ENCODE assay signal across 11 cellular contexts in the genomic region with DNA sequence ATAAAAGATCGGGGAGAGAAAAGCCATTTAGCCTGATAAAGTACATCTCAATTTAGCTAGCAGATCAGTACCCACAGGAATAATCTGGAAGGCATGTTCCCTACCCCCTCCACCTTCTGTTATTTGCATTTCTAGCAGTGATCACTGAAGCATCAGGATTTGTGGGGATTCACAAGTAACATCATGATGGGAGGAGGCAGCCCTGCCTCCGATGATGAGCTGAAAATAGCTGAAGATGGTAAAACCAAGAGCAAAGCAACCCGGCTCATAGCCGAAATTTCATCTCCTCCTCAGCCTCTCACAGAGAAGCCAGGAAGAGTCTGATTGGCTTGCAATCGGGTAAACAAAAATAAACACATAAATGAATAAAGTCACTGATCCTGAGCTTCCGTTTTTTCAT. TPM values are rescaled to one million over a fixed set of nuclear protein-coding genes. Genes with fewer than 3 reads are reported as not detected.
DNase-seq lines count a peak whose midpoint lies in the region; ATAC-seq, FAIRE-seq and TF ChIP-seq lines count a peak whose summit lies in the region.
"Had no signal": no experiment of that assay in that cellular context is flagged by ENCODE, and none has a peak within 500 bp of the region (broad histone marks: within the 10 kb centered on the region; RNA-seq: fewer than 3 reads in every experiment).

No MANE protein-coding gene starts in this region.

- H3K9ac ChIP-seq in BLaER1 treated with 17β-estradiol and CSF1 and Interleukin-3, amounts not matched to agents 10 nM and 100 nM, result peak overlapping the region; percentile 85 to 91 (median 89)
- no peak overlapping the region for H3K9ac ChIP-seq in HCT116 (ENCODE audit: low read length)

- TF ChIP-seq RAD21 in HCT116 (IDR thresholded peaks at IDR 0.05; ENCODE audit: low read depth), result no peak

- no peak overlapping the region for H2AFZ ChIP-seq in HCT116 (ENCODE audit: low read depth, low read length, poor library complexity, severe bottlenecking)

- peak; percentile 21 for FAIRE-seq in islet of Langerhans (lab: Jason Lieb, UNC)

- CTCF ChIA-PET in HCT116 (lab: Charles Lee), result no interaction called here
- CTCF ChIA-PET in activated CD4-positive, alpha-beta memory T cell treated with anti-CD3 and anti-CD28 coated beads for 36 hours (lab: Charles Lee), result no interaction called here

- POLR2A ChIA-PET in HCT116 (lab: Charles Lee), result no interaction called here
- POLR2A ChIA-PET in activated CD4-positive, alpha-beta memory T cell treated with anti-CD3 and anti-CD28 coated beads for 36 hours (lab: Charles Lee), result interaction anchor here (0.6 kb wide), 1 partner anchor 66 kb away, joined by 4 read pairs; no protein-coding TSS in a partner anchor

- peaks cover 59% of the 10 kb centered on the region for H3K79me2 ChIP-seq in HCT116 (ENCODE audit: insufficient read depth, low read length)

- peaks cover 2% of the 10 kb centered on the region for H3K9me3 Mint-ChIP-seq in activated CD4-positive, alpha-beta memory T cell treated with anti-CD3 and anti-CD28 coated beads for 36 hours

- H3K4me2 ChIP-seq in BLaER1 treated with 17β-estradiol and CSF1 and Interleukin-3, amounts not matched to agents 10 nM and 100 nM, result peak overlapping the region; percentile 82 to 98 (median 93)
- H3K4me2 ChIP-seq in HCT116 (ENCODE audit: low read length), result peak overlapping the region; percentile 100

- H3K27me3 ChIP-seq in BLaER1 treated with 17β-estradiol and CSF1 and Interleukin-3, amounts not matched to agents 10 nM and 100 nM, result peaks cover 0 to 4% (median 0%) of the 10 kb centered on the region in 11 experiments; a peak in 1 of 22 replicates
- H3K27me3 ChIP-seq in HCT116 (ENCODE audit: insufficient read depth, low read length) (no peaks in the 10 kb centered on the region), sigmoid colon (no peaks in the 10 kb centered on the region)
- H3K27me3 ChIP-seq: upper lobe of left lung had no signal

- TF ChIP-seq CTCF in HCT116 (IDR thresholded peaks at IDR 0.05 in 2 of 3, conservative IDR thresholded peaks at IDR 0.05 in 1 of 3; ENCODE audit: borderline replicate concordance in 1 of 3, insufficient read depth in 1 of 3, low read depth in 2 of 3, low read length in 2 of 3) (no peak), sigmoid colon (IDR thresholded peaks at IDR 0.05) (no peak)

- peaks cover 60% of the 10 kb centered on the region for H3K4me1 Mint-ChIP-seq in activated CD4-positive, alpha-beta memory T cell treated with anti-CD3 and anti-CD28 coated beads for 36 hours (ENCODE audit: low read depth)

- H3K27me3 Mint-ChIP-seq in activated CD4-positive, alpha-beta memory T cell treated with anti-CD3 and anti-CD28 coated beads for 36 hours, result peaks cover 7% of the 10 kb centered on the region

- peak overlapping the region; percentile 34 for H3K27ac Mint-ChIP-seq in activated CD4-positive, alpha-beta memory T cell treated with anti-CD3 and anti-CD28 coated beads for 36 hours

- H3K9me2 ChIP-seq in HCT116 (ENCODE audit: insufficient read depth), result no peaks in the 10 kb centered on the region

- no peak for ATAC-seq in HCT116
- ATAC-seq: mucosa of descending colon had no signal

- no peak for TF ChIP-seq EP300 in sigmoid colon (IDR thresholded peaks at IDR 0.05)

- H3K9me3 ChIP-seq in BLaER1 treated with 17β-estradiol and CSF1 and Interleukin-3, amounts not matched to agents 10 nM and 100 nM (replicated peaks in 1 of 11), result peaks cover 0 to 2% (median under 1%) of the 10 kb centered on the region in 11 experiments; a peak in 5 of 22 replicates
- no peaks in the 10 kb centered on the region for H3K9me3 ChIP-seq in HCT116 (ENCODE audit: control insufficient read depth in 1 of 2, insufficient read depth in 1 of 2, low read depth in 1 of 2, low read length in 2 of 2)
- no peaks in the 10 kb centered on the region for H3K9me3 ChIP-seq in sigmoid colon
- H3K9me3 ChIP-seq: mucosa of descending colon, upper lobe of left lung had no signal

- H3K4me3 Mint-ChIP-seq in activated CD4-positive, alpha-beta memory T cell treated with anti-CD3 and anti-CD28 coated beads for 36 hours, result peak overlapping the region; percentile 81

- H3K27ac ChIP-seq in BLaER1 treated with 17β-estradiol and CSF1 and Interleukin-3, amounts not matched to agents 10 nM and 100 nM, result peak overlapping the region in 8 of 11 experiments; percentile 84 to 93 (median 86); a peak in 12 of 22 replicates
- no peak overlapping the region for H3K27ac ChIP-seq in HCT116 (ENCODE audit: low read depth, low read length)
- no peak overlapping the region for H3K27ac ChIP-seq in sigmoid colon

- no TSS peak for BruUV-seq in HCT116 (replicated peaks; lab: Mats Ljungman, UMichigan)

- RAD21 ChIA-PET in HCT116 (lab: Charles Lee; ENCODE audit: low non-redundant PET in 1 of 2, low total read pairs in 2 of 2, uncharacterized antibody in 2 of 2, unreplicated experiment in 2 of 2), result no interaction called here

- intact Hi-C loops in HCT116 (cut with micrococcal nuclease) (no loop called here), sigmoid colon (cut with DNase I) (loop anchor here (5.0 kb wide), 3 partner anchors 67 to 167 kb away; partner anchors contain the start of genes NUP133 and RAB4A)
- intact Hi-C loops in activated CD4-positive, alpha-beta memory T cell treated with anti-CD3 and anti-CD28 coated beads for 36 hours (cut with micrococcal nuclease), result loop anchor here (5.0 to 10.0 kb wide), 2 partner anchors 86 to 217 kb away; partner anchors contain the start of gene ABCB10

- no peak for DNase-seq in HCT116 (ENCODE audit: low read depth, low spot score)
- DNase-seq in activated CD4-positive, alpha-beta memory T cell treated with anti-CD3 and anti-CD28 coated beads for 36 hours, result no peak
- no peak for DNase-seq in DMS79 (lab: John Stamatoyannopoulos, UW)
- DNase-seq in sigmoid colon, result no peak
- DNase-seq in NCI-H2196 treated with DMSO at 0.1 percent for 48 hours (lab: John Stamatoyannopoulos, UW; ENCODE audit: unreplicated experiment), result no peak
- DNase-seq in DMS 273 treated with DMSO at 0.1 percent for 48 hours (lab: John Stamatoyannopoulos, UW), result no peak
- DNase-seq: NCI-H1048 had no signal

- TF ChIP-seq POLR2A in HCT116 (IDR thresholded peaks at IDR 0.05; ENCODE audit: borderline replicate concordance, extremely low read depth, insufficient read depth, insufficient read length) (no peak), sigmoid colon (IDR thresholded peaks at IDR 0.05) (no peak)

- peaks cover 2 to 5% (median 2%) of the 10 kb centered on the region in 11 experiments for H3K36me3 ChIP-seq in BLaER1 treated with 17β-estradiol and CSF1 and Interleukin-3, amounts not matched to agents 10 nM and 100 nM
- 0 out of 4 replicates have a peak, but pooled peaks cover 0 to under 1% of the 10 kb centered on the region in 2 experiments for H3K36me3 ChIP-seq in HCT116 (ENCODE audit: control insufficient read depth in 1 of 2, insufficient read depth in 2 of 2, low read length in 2 of 2)
- H3K36me3 ChIP-seq in sigmoid colon, result no peaks in the 10 kb centered on the region
- H3K36me3 ChIP-seq: upper lobe of left lung had no signal

- peaks cover 42 to 71% (median 63%) of the 10 kb centered on the region in 10 experiments for H3K4me1 ChIP-seq in BLaER1 treated with 17β-estradiol and CSF1 and Interleukin-3, amounts not matched to agents 10 nM and 100 nM
- H3K4me1 ChIP-seq in HCT116 (ENCODE audit: control insufficient read depth in 1 of 2, insufficient read depth in 2 of 2, low read length in 2 of 2) (peaks cover 7 to 27% of the 10 kb centered on the region in 2 experiments; a peak in 3 of 4 replicates), sigmoid colon (peaks cover 0 to 21% (median 15%) of the 10 kb centered on the region in 4 donors)

- H4K20me1 ChIP-seq in BLaER1 treated with 17β-estradiol and CSF1 and Interleukin-3, amounts not matched to agents 10 nM and 100 nM, result peaks cover 0 to 35% (median 0%) of the 10 kb centered on the region in 11 experiments; a peak in 8 of 22 replicates
- no peaks in the 10 kb centered on the region for H4K20me1 ChIP-seq in HCT116 (ENCODE audit: insufficient read depth)

- peak overlapping the region; percentile 72 to 92 (median 80) for H3K4me3 ChIP-seq in BLaER1 treated with 17β-estradiol and CSF1 and Interleukin-3, amounts not matched to agents 10 nM and 100 nM
- H3K4me3 ChIP-seq in HCT116 (replicated peaks in 1 of 2; ENCODE audit: low read depth in 1 of 2, low read length in 2 of 2) (no peak overlapping the region; a peak in 1 of 4 replicates), sigmoid colon (no peak overlapping the region)
- H3K4me3 ChIP-seq: mucosa of descending colon had no signal

- WGBS in sigmoid colon, 2 donors, result 79 to 86% methylated on average over 6 of the region's 6 CpGs

- peaks cover 3% of the 10 kb centered on the region for H3K36me3 Mint-ChIP-seq in activated CD4-positive, alpha-beta memory T cell treated with anti-CD3 and anti-CD28 coated beads for 36 hours

TF ChIP-seq in HCT116, 20 proteins besides CTCF, POLR2A, EP300 and RAD21 (continues in another document):
- TF ChIP-seq, protein P1, sequence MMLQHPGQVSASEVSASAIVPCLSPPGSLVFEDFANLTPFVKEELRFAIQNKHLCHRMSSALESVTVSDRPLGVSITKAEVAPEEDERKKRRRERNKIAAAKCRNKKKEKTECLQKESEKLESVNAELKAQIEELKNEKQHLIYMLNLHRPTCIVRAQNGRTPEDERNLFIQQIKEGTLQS (IDR thresholded peaks at IDR 0.05), result no peak
- TF ChIP-seq ZBTB33 (IDR thresholded peaks at IDR 0.05; ENCODE audit: extremely low read depth, insufficient replicate concordance, low read length) (no peak), SRF (IDR thresholded peaks at IDR 0.05; ENCODE audit: low read depth) (no peak), JUND (IDR thresholded peaks at IDR 0.05) (no peak), EZH2phosphoT487 (IDR thresholded peaks at IDR 0.05; ENCODE audit: borderline replicate concordance) (no peak), SIN3A (IDR thresholded peaks at IDR 0.05; ENCODE audit: low read depth) (no peak), CEBPB (IDR thresholded peaks at IDR 0.05; ENCODE audit: low read depth) (no peak)

RNA-seq across cellular contexts. Expression of gene CCSAP, which starts 2.4 kb away (rescaled TPM):
- 10.9 TPM for total RNA-seq in HCT116 (2021; ENCODE audit: unreplicated experiment)
- 2.5 and 3.8 TPM in 2 replicates for polyA plus RNA-seq in HCT116 (2012)
- total RNA-seq in activated CD4-positive, alpha-beta memory T cell treated with anti-CD3 and anti-CD28 coated beads for 36 hours, result 1 to 10 TPM; 9.8 TPM
- total RNA-seq in sigmoid colon, result 1 to 10 TPM; 3.8 to 6.1 (median 4.9) TPM
- polyA plus RNA-seq in sigmoid colon, result 1 to 10 TPM in 2 of 3 donors, under 1 TPM in 1; 0.60 to 2.1 (median 1.4) TPM

Comparison
In these comparisons a context has a peak if more than half of its experiments do, and no peak if none do; other contexts are left out.
1. H3K27ac ChIP-seq: peak in BLaER1 treated with 17β-estradiol and CSF1 and Interleukin-3, amounts not matched to agents 10 nM and 100 nM (8 of 11); none in HCT116 (single experiment) and sigmoid colon (0 of 4).
2. H3K4me3 ChIP-seq: peak in BLaER1 treated with 17β-estradiol and CSF1 and Interleukin-3, amounts not matched to agents 10 nM and 100 nM (10 of 10); none in HCT116 (0 of 2) and sigmoid colon (0 of 4).